In the genomic region with DNA sequence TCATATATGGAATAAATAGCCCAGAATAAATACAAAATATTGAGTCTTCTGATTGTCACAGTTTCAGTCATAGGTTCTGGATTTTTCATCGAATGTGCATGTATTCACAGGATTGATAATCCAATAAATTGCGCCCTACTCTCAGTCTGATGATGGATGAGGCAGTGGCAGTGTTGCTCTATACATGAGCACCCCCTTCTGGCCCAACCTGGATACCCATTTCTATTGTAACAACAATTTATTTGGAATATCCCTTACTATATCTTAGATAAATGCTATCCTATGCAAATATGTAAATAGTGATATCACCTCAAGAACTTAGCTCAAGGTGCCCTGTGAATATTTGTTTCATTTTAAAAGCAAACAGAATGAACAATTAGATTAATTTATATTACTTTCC, we compare ENCODE assay signal across 10 cellular contexts.
A peak's percentile ranks its signal among the peaks of the same experiment; 100 is the strongest.
DNase-seq lines count a peak whose midpoint lies in the region; TF ChIP-seq lines count a peak whose summit lies in the region.
"Had no signal": no experiment of that assay in that cellular context is flagged by ENCODE, and none has a peak within 500 bp of the region (broad histone marks: within the 10 kb centered on the region; RNA-seq: fewer than 3 reads in every experiment).

No MANE protein-coding gene starts in this region.

- H3K9ac ChIP-seq in NT2/D1 (ENCODE audit: insufficient read length, low read depth) = no peak overlapping the region

- POLR2A ChIA-PET in A673 (lab: Charles Lee; ENCODE audit: low non-redundant PET) = no interaction called here

- intact Hi-C loops in A673 (cut with micrococcal nuclease; ENCODE audit: unreplicated experiment) = no loop called here

- H3K9me3 ChIP-seq in A673 (ENCODE audit: low read depth, low read length, poor library complexity, severe bottlenecking) (no peaks in the 10 kb centered on the region), NT2/D1 (ENCODE audit: insufficient read depth, low read length) (no peaks in the 10 kb centered on the region)

- TF ChIP-seq CTCF in A673 (conservative IDR thresholded peaks at IDR 0.05; ENCODE audit: low read depth, low read length) (peak; percentile 59), GM12875 (IDR thresholded peaks at IDR 0.05; ENCODE audit: borderline replicate concordance, insufficient read depth, low read depth, low read length) (peak; percentile 11; the same call in 1 of the 2 replicates), fibroblast of villous mesenchyme (IDR thresholded peaks at IDR 0.05; ENCODE audit: insufficient read depth, low read depth, low read length) (peak; percentile 35)

- no TSS peak for BruUV-seq in A673 (replicated peaks; lab: Mats Ljungman, UMichigan)

- H3K4me3 ChIP-seq in A673 (ENCODE audit: low read depth, low read length, poor library complexity, severe bottlenecking) (no peak overlapping the region), GM12875 (ENCODE audit: low read depth, low read length) (no peak overlapping the region), NT2/D1 (ENCODE audit: insufficient read length, low read depth) (no peak overlapping the region), fibroblast of villous mesenchyme (ENCODE audit: low read depth, low read length) (no peak overlapping the region)

- no peak overlapping the region for H3K27ac ChIP-seq in A673 (ENCODE audit: low read depth, low read length, poor library complexity, severe bottlenecking)

- H3K27me3 ChIP-seq in A673 (replicated peaks; ENCODE audit: insufficient read depth, low read depth, low read length, poor library complexity) (no peaks in the 10 kb centered on the region), NT2/D1 (ENCODE audit: insufficient read depth, insufficient read length) (no peaks in the 10 kb centered on the region)

- CTCF ChIA-PET in A673 (lab: Charles Lee) = no interaction called here

- peak; percentile 26 for DNase-seq in A673 (ENCODE audit: low spot score)
- peak; percentile 9 for DNase-seq in NT2/D1 (ENCODE audit: low read depth, low spot score)
- peak; percentile 1 for DNase-seq in fibroblast of villous mesenchyme (ENCODE audit: low read depth)
- no peak for DNase-seq in NK-92 (lab: John Stamatoyannopoulos, UW; ENCODE audit: unreplicated experiment)
- DNase-seq in activated gamma-delta T cell (lab: John Stamatoyannopoulos, UW) = no peak
- DNase-seq in NCI-H524 treated with DMSO at 0.1 percent for 48 hours (lab: John Stamatoyannopoulos, UW) = no peak
- DNase-seq in anterior cingulate cortex (lab: John Stamatoyannopoulos, UW) = no peak
- DNase-seq: DMS79 treated with DMSO at 0.1 percent for 48 hours; naive thymus-derived CD4-positive, alpha-beta T cell had no signal

- H3K36me3 ChIP-seq in A673 (ENCODE audit: insufficient read depth, low read length, poor library complexity, severe bottlenecking) = no peaks in the 10 kb centered on the region
- no peaks in the 10 kb centered on the region for H3K36me3 ChIP-seq in NT2/D1 (ENCODE audit: insufficient read depth, insufficient read length, low read length)

- H3K4me1 ChIP-seq in A673 (ENCODE audit: insufficient read depth, low read length, poor library complexity, severe bottlenecking) = no peaks in the 10 kb centered on the region
- H3K4me1 ChIP-seq in NT2/D1 (ENCODE audit: insufficient read depth, insufficient read length) = no peaks in the 10 kb centered on the region

Comparison
In these comparisons a context has a peak if more than half of its experiments do, and no peak if none do; other contexts are left out.
1. DNase-seq: peak in A673 (single experiment), NT2/D1 (single experiment) and fibroblast of villous mesenchyme (single experiment); none in NK-92 (single experiment), activated gamma-delta T cell (single experiment), NCI-H524 treated with DMSO at 0.1 percent for 48 hours (single experiment) and anterior cingulate cortex (0 of 58).
2. Peak in every context shown above with its lines, with median percentiles within 50 percentile points of each other: CTCF ChIP-seq.